Comparison of ENCODE assay signal across 6 cellular contexts in the genomic region with DNA sequence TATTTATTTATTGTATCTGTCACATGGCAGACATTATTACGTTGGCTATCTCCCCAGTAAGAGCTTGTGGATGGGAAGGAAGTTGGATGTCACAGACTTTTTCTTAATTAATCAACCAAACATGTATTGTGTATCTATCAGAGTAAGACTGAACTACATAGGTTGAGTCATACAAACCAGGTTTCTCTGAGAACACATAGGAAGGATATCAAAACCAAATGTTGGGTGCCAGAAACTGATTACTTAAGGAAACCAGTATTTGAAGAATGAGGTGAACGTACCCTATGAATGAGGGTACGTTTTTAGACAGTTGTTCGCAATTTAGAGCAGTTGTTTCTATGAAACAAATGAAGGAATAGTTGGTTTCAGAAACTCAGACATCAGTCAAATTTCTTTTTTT.
"Had no signal": no experiment of that assay in that cellular context is flagged by ENCODE, and none has a peak within 500 bp of the region (broad histone marks: within the 10 kb centered on the region; RNA-seq: fewer than 3 reads in every experiment).

No MANE protein-coding gene starts in this region.

- DNase-seq: H9, HCEC 1CT had no signal

- ATAC-seq: GM23338, HepG2 had no signal

- H3K9me3 Mint-ChIP-seq: GM23338, H9 had no signal

- H3K4me1 Mint-ChIP-seq: GM23338, H9, IgD-negative memory B cell had no signal

- H3K27ac Mint-ChIP-seq: GM23338, H9, IgD-negative memory B cell had no signal

- H3K36me3 Mint-ChIP-seq: IgD-negative memory B cell had no signal

- H3K27me3 Mint-ChIP-seq: IgD-negative memory B cell had no signal

- H2AFZ ChIP-seq: GM23338 had no signal

- H3K4me3 ChIP-seq: GM23338 had no signal

- H3K27ac ChIP-seq: HL-60 had no signal

- H3K4me3 Mint-ChIP-seq: GM23338, H9, IgD-negative memory B cell had no signal

- H3K4me2 ChIP-seq: GM23338 had no signal
